ENCODE assay signal across 18 cellular contexts in the genomic region with DNA sequence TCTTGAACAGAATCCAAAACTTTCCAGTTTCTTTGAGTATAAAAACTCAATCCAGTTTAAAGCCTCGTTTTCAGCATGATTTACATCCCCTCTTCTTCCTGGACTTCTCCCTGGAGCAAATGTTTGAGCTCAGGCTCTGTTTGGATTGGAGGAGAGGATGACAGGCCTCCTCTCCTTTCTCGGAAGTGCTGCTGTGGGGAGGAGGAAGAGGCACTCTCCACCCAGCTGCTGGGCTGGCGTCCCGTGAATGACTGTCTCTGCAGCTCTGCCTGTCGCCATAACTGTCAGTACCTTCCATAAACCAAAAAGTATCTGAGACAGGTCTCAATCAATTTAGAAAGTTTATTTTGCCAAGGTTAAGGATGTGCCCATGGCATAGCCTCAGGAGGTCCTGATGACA.
"Had no signal": no experiment of that assay in that cellular context is flagged by ENCODE, and none has a peak within 500 bp of the region (broad histone marks: within the 10 kb centered on the region; RNA-seq: fewer than 3 reads in every experiment).

No MANE protein-coding gene starts in this region.

- H3K4me1 Mint-ChIP-seq: activated CD8-positive, alpha-beta memory T cell treated with anti-CD3 and anti-CD28 coated beads, Interleukin-2, amount 10 ng/mL, durations not matched to agents 7 days and 5 days; activated naive CD8-positive, alpha-beta T cell treated with anti-CD3 and anti-CD28 coated beads for 36 hours; endodermal cell; naive B cell had no signal

- H3K4me3 Mint-ChIP-seq: activated CD8-positive, alpha-beta memory T cell treated with anti-CD3 and anti-CD28 coated beads, Interleukin-2, amount 10 ng/mL, durations not matched to agents 7 days and 5 days; activated naive CD8-positive, alpha-beta T cell treated with anti-CD3 and anti-CD28 coated beads for 36 hours; endodermal cell; naive B cell; stimulated activated naive CD8-positive, alpha-beta T cell treated with anti-CD3 and anti-CD28 coated beads, Interleukin-15, Interleukin-2, amounts not matched to agents 100 ng/mL and 50 ng/mL, for 24 hours had no signal

- H3K36me3 ChIP-seq: brain microvascular endothelial cell, prostate gland, sigmoid colon, thoracic aorta had no signal

- DNase-seq: activated CD4-positive, alpha-beta T cell treated with anti-CD3 and anti-CD28 coated beads for 1 hour; activated CD4-positive, alpha-beta T cell treated with anti-CD3 and anti-CD28 coated beads, Interleukin-2, amount 50 U/mL, for 48 hours; activated CD8-positive, alpha-beta memory T cell treated with anti-CD3 and anti-CD28 coated beads, Interleukin-2, amount 10 ng/mL, durations not matched to agents 7 days and 5 days; activated gamma-delta T cell treated with Interleukin-2 at 50 U/mL for 16 hours; activated naive CD8-positive, alpha-beta T cell treated with anti-CD3 and anti-CD28 coated beads for 36 hours; activated T-cell treated with anti-CD3 and anti-CD28 coated beads, Interleukin-2, amount 50 U/mL, for 48 hours; brain microvascular endothelial cell; endodermal cell; foreskin melanocyte; head of caudate nucleus; naive B cell; nucleus accumbens; sigmoid colon; stimulated activated CD4-positive, alpha-beta T cell treated with anti-CD3 and anti-CD28 coated beads, Interleukin-4, amount 100 ng/mL, for 24 hours; T-helper 9 cell had no signal

- H3K4me1 ChIP-seq: prostate gland, sigmoid colon had no signal

- H3K27ac ChIP-seq: brain microvascular endothelial cell, prostate gland, sigmoid colon, thoracic aorta had no signal

- H3K4me3 ChIP-seq: prostate gland, sigmoid colon, thoracic aorta had no signal

- ATAC-seq: activated CD8-positive, alpha-beta memory T cell treated with anti-CD3 and anti-CD28 coated beads, Interleukin-2, amount 10 ng/mL, durations not matched to agents 7 days and 5 days had no signal

- H3K9me3 Mint-ChIP-seq: activated naive CD8-positive, alpha-beta T cell treated with anti-CD3 and anti-CD28 coated beads for 36 hours; naive B cell; stimulated activated naive CD8-positive, alpha-beta T cell treated with anti-CD3 and anti-CD28 coated beads, Interleukin-15, Interleukin-2, amounts not matched to agents 100 ng/mL and 50 ng/mL, for 24 hours had no signal

- H3K27ac Mint-ChIP-seq: activated CD8-positive, alpha-beta memory T cell treated with anti-CD3 and anti-CD28 coated beads, Interleukin-2, amount 10 ng/mL, durations not matched to agents 7 days and 5 days; activated naive CD8-positive, alpha-beta T cell treated with anti-CD3 and anti-CD28 coated beads for 36 hours; endodermal cell; stimulated activated naive CD8-positive, alpha-beta T cell treated with anti-CD3 and anti-CD28 coated beads, Interleukin-15, Interleukin-2, amounts not matched to agents 100 ng/mL and 50 ng/mL, for 24 hours had no signal

- H3K9me3 ChIP-seq: prostate gland, sigmoid colon, thoracic aorta had no signal

- H3K36me3 Mint-ChIP-seq: activated CD8-positive, alpha-beta memory T cell treated with anti-CD3 and anti-CD28 coated beads, Interleukin-2, amount 10 ng/mL, durations not matched to agents 7 days and 5 days; activated naive CD8-positive, alpha-beta T cell treated with anti-CD3 and anti-CD28 coated beads for 36 hours; naive B cell had no signal

- H3K27me3 ChIP-seq: brain microvascular endothelial cell, sigmoid colon had no signal
